ENCODE assay signal across 8 cellular contexts in the genomic region with DNA sequence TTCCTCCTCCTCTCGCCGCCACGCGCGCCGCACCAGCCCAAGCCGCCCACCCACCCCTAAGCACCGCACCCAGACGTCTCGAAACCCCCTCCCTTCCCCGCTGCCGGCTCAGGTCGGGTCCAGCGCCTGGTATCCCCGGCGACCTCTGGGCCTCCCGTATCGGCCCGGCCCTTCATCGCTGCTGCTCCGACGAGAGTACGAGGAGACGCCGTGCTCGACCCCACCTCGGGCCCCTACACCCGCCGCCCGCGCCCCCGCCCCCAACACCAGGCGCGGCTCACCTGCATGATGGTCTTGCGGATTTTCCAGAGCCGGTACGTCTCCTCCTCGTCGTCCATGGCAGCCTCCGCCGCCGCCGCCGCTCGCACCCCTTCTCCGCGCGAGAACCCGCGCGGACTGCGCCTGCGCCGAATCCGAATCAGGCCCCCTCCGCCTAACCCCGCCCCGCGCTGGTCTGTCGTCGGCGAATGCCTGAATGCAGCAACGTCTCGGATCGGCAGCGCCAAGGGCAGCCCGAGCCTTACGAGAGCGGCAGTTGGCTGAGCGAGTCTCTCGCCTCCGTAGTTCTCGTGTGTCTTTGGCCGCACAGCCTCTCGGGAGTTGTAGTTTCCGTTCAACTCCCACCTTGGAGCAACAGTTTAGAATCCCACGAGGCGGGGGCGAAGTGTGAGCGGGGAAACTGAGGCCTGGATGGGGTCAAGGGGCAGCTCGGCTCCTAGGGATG. TPM values are rescaled to one million over a fixed set of nuclear protein-coding genes. Genes with fewer than 3 reads are reported as not detected.
DNase-seq lines count a peak whose midpoint lies in the region; ATAC-seq and TF ChIP-seq lines count a peak whose summit lies in the region.

Gene POLR2E, minus strand, starts transcription at position 398 of the 724 bp plus-strand sequence. Its CDS starts 60 bp downstream, at position 338.

- peak within 1 kb of the TSS; percentile 90 to 99 (median 96) for H3K9ac ChIP-seq in BLaER1 treated with 17β-estradiol and CSF1 and Interleukin-3, amounts not matched to agents 10 nM and 100 nM
- peak within 1 kb of the TSS; percentile 40 to 73 for H3K9ac ChIP-seq in liver (ENCODE audit: low read depth in 1 of 2, low read length in 2 of 2)

- H4K20me1 ChIP-seq in BLaER1 treated with 17β-estradiol and CSF1 and Interleukin-3, amounts not matched to agents 10 nM and 100 nM: peaks cover 8 to 48% (median 41%) of the 10 kb centered on the region in 11 experiments; a peak in 20 of 22 replicates

- peak; percentile 77 for ATAC-seq in GM19328 (IDR thresholded peaks at IDR 0.05; ENCODE audit: unreplicated experiment)
- ATAC-seq in HG03521 (IDR thresholded peaks at IDR 0.05; ENCODE audit: unreplicated experiment): peak; percentile 89

- TF ChIP-seq RAD21 in liver (IDR thresholded peaks at IDR 0.05): peak; percentile 9 to 45

- under 1% methylated on average over 81 of the region's 81 CpGs for WGBS in liver

- H3K4me3 ChIP-seq in BLaER1 treated with 17β-estradiol and CSF1 and Interleukin-3, amounts not matched to agents 10 nM and 100 nM: peak within 1 kb of the TSS; percentile 91 to 100 (median 98)
- peak within 1 kb of the TSS; percentile 69 to 95 (median 89) for H3K4me3 ChIP-seq in liver (ENCODE audit: low read depth in 1 of 3, low read length in 3 of 3)

- peaks cover 52 to 90% (median 77%) of the 10 kb centered on the region in 10 experiments for H3K4me1 ChIP-seq in BLaER1 treated with 17β-estradiol and CSF1 and Interleukin-3, amounts not matched to agents 10 nM and 100 nM
- H3K4me1 ChIP-seq in liver (ENCODE audit: control insufficient read depth in 4 of 4, insufficient read depth in 4 of 4, low read length in 3 of 4): peaks cover 15 to 52% (median 37%) of the 10 kb centered on the region in 4 donors

- H3K27ac ChIP-seq in BLaER1 treated with 17β-estradiol and CSF1 and Interleukin-3, amounts not matched to agents 10 nM and 100 nM: peak within 1 kb of the TSS; percentile 68 to 100 (median 98)
- peak within 1 kb of the TSS; percentile 24 to 73 for H3K27ac ChIP-seq in liver (ENCODE audit: low read depth in 1 of 2, low read length in 2 of 2)

- DNase-seq in NCI-H748 treated with DMSO at 0.1 percent for 48 hours (lab: John Stamatoyannopoulos, UW): peak; percentile 85
- peak; percentile 97 for DNase-seq in activated CD4-positive, alpha-beta T cell treated with anti-CD3 and anti-CD28 coated beads, Interleukin-2, amount 50 U/mL, for 48 hours
- peak; percentile 97 to 98 for DNase-seq in dermis microvascular lymphatic vessel endothelial cell (ENCODE audit: low read depth in 2 of 2)
- peak; percentile 98 for DNase-seq in stimulated activated CD4-positive, alpha-beta T cell treated with anti-CD3 and anti-CD28 coated beads, Interleukin-4, amount 100 ng/mL, for 24 hours

- H3K36me3 ChIP-seq in BLaER1 treated with 17β-estradiol and CSF1 and Interleukin-3, amounts not matched to agents 10 nM and 100 nM: peaks cover 35 to 43% (median 39%) of the 10 kb centered on the region in 11 experiments
- H3K36me3 ChIP-seq in liver (ENCODE audit: control insufficient read depth in 4 of 4, insufficient read depth in 3 of 4, low read depth in 1 of 4, low read length in 3 of 4): peaks cover 4 to 11% (median 7%) of the 10 kb centered on the region in 4 donors

- peaks cover 0 to 13% (median 8%) of the 10 kb centered on the region in 11 experiments; a peak in 14 of 22 replicates for H3K9me3 ChIP-seq in BLaER1 treated with 17β-estradiol and CSF1 and Interleukin-3, amounts not matched to agents 10 nM and 100 nM (replicated peaks in 1 of 11)
- H3K9me3 ChIP-seq in liver (ENCODE audit: control insufficient read depth in 4 of 4, low read length in 3 of 4): no peaks in the 10 kb centered on the region

- TF ChIP-seq CTCF in liver (IDR thresholded peaks at IDR 0.05; ENCODE audit: low read depth, low read length, missing input control): no peak

- no peaks in the 10 kb centered on the region for H3K27me3 ChIP-seq in BLaER1 treated with 17β-estradiol and CSF1 and Interleukin-3, amounts not matched to agents 10 nM and 100 nM
- no peaks in the 10 kb centered on the region for H3K27me3 ChIP-seq in liver (ENCODE audit: control insufficient read depth in 4 of 4, insufficient read depth in 4 of 4, low read length in 3 of 4)

- peak within 1 kb of the TSS; percentile 90 to 100 (median 98) for H3K4me2 ChIP-seq in BLaER1 treated with 17β-estradiol and CSF1 and Interleukin-3, amounts not matched to agents 10 nM and 100 nM

TF ChIP-seq in liver, 16 proteins besides CTCF, POLR2A, EP300 and RAD21:
- TF ChIP-seq SP1 (IDR thresholded peaks at IDR 0.05) (peak; percentile 82), ZBTB33 (IDR thresholded peaks at IDR 0.05) (peak; percentile 99), RXRA (IDR thresholded peaks at IDR 0.05) (peak; percentile 31 to 41), MAX (IDR thresholded peaks at IDR 0.05) (no peak), JUND (IDR thresholded peaks at IDR 0.05) (no peak), YY1 (IDR thresholded peaks at IDR 0.05) (peak; percentile 86), NR2F2 (IDR thresholded peaks at IDR 0.05) (no peak), GABPA (IDR thresholded peaks at IDR 0.05 in 1 of 2, conservative IDR thresholded peaks at IDR 0.05 in 1 of 2) (peak in 1 of 2 donors; percentile 62), FOXA1 (IDR thresholded peaks at IDR 0.05) (peak; percentile 9)
- TF ChIP-seq, protein P1, sequence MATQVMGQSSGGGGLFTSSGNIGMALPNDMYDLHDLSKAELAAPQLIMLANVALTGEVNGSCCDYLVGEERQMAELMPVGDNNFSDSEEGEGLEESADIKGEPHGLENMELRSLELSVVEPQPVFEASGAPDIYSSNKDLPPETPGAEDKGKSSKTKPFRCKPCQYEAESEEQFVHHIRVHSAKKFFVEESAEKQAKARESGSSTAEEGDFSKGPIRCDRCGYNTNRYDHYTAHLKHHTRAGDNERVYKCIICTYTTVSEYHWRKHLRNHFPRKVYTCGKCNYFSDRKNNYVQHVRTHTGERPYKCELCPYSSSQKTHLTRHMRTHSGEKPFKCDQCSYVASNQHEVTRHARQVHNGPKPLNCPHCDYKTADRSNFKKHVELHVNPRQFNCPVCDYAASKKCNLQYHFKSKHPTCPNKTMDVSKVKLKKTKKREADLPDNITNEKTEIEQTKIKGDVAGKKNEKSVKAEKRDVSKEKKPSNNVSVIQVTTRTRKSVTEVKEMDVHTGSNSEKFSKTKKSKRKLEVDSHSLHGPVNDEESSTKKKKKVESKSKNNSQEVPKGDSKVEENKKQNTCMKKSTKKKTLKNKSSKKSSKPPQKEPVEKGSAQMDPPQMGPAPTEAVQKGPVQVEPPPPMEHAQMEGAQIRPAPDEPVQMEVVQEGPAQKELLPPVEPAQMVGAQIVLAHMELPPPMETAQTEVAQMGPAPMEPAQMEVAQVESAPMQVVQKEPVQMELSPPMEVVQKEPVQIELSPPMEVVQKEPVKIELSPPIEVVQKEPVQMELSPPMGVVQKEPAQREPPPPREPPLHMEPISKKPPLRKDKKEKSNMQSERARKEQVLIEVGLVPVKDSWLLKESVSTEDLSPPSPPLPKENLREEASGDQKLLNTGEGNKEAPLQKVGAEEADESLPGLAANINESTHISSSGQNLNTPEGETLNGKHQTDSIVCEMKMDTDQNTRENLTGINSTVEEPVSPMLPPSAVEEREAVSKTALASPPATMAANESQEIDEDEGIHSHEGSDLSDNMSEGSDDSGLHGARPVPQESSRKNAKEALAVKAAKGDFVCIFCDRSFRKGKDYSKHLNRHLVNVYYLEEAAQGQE (IDR thresholded peaks at IDR 0.05): peak; percentile 20

RNA-seq across cellular contexts. Expression of gene POLR2E, which starts in this region (rescaled TPM):
- 87.6 and 89.4 TPM in 2 replicates for total RNA-seq in dermis microvascular lymphatic vessel endothelial cell
- total RNA-seq in liver: 100 to 1,000 TPM in 1 of 2 donors, 10 to 100 TPM in 1; 51.8 to 168 TPM
- 100 to 1,000 TPM; 175 to 211 TPM for polyA plus RNA-seq in liver

Comparison
In these comparisons a context has a peak if more than half of its experiments do, and no peak if none do; other contexts are left out.
1. Peak in every context shown above with its lines: DNase-seq, ATAC-seq, H3K4me3 ChIP-seq and H3K27ac ChIP-seq.